Comparison of ENCODE assay signal across 1 cellular context in genomic region chr7:102404005-102404861, GRCh38.
TF ChIP-seq lines count a peak whose summit lies in the region.

No MANE protein-coding gene starts in this region.

TF ChIP-seq in WTC11, 78 proteins besides CTCF, POLR2A, EP300 and RAD21 (continued from another document):
- TF ChIP-seq GRHL2 (CRISPR knock-in tag; IDR thresholded peaks at IDR 0.05; ENCODE audit: insufficient replicate concordance, severe bottlenecking): no peak
